ENCODE assay signal across 9 cellular contexts in genomic region chr16:30353438-30354129, GRCh38. TPM values are rescaled to one million over a fixed set of nuclear protein-coding genes. Genes with fewer than 3 reads are reported as not detected.
A peak's percentile ranks its signal among the peaks of the same experiment; 100 is the strongest.
DNase-seq lines count a peak whose midpoint lies in the region; ATAC-seq, FAIRE-seq and TF ChIP-seq lines count a peak whose summit lies in the region.
"Had no signal": no experiment of that assay in that cellular context is flagged by ENCODE, and none has a peak within 500 bp of the region (broad histone marks: within the 10 kb centered on the region; RNA-seq: fewer than 3 reads in every experiment).

No MANE protein-coding gene starts in this region.

- WGBS in esophagus, 2 donors, result 81 to 82% methylated on average over 22 to 23 of the region's 23 CpGs

- no peaks in the 10 kb centered on the region for H3K9me3 Mint-ChIP-seq in Calu3 (ENCODE audit: low read depth, unreplicated experiment)

- POLR2A ChIA-PET in Panc1 (lab: Charles Lee), result no interaction called here

- peaks cover 42% of the 10 kb centered on the region for H3K4me1 Mint-ChIP-seq in Calu3 (ENCODE audit: low read depth, unreplicated experiment)

- CTCF ChIA-PET in Calu3 (lab: Charles Lee), result interaction anchor here (0.5 kb wide), 1 partner anchor 508 kb away, joined by 3 read pairs; no protein-coding TSS in a partner anchor
- CTCF ChIA-PET in Panc1 (lab: Charles Lee), result interaction anchor here (1.1 kb wide), 1 partner anchor 42 kb away, joined by 3 read pairs; no protein-coding TSS in a partner anchor

- H3K27me3 ChIP-seq in Panc1 (ENCODE audit: control insufficient read depth, insufficient read depth, low read length), result no peaks in the 10 kb centered on the region
- H3K27me3 ChIP-seq in esophagus (ENCODE audit: control insufficient read depth in 1 of 2, insufficient read depth in 2 of 2, low read length in 2 of 2), result no peaks in the 10 kb centered on the region
- no peaks in the 10 kb centered on the region for H3K27me3 ChIP-seq in rectal smooth muscle tissue (ENCODE audit: control insufficient read depth, insufficient read depth, low read length)

- ATAC-seq in Panc1 (no peak), HG03354 (IDR thresholded peaks at IDR 0.05; ENCODE audit: poor library complexity, severe bottlenecking, unreplicated experiment) (no peak)

- H3K4me3 Mint-ChIP-seq in Calu3 (ENCODE audit: low read depth, unreplicated experiment), result peak overlapping the region; percentile 90

- intact Hi-C loops in Calu3 (cut with micrococcal nuclease; ENCODE audit: unreplicated experiment), result loop anchor here (2.0 kb wide), 1 partner anchor 17 kb away; the partner anchor contains the start of gene TBC1D10B
- intact Hi-C loops in Panc1 (cut with micrococcal nuclease; ENCODE audit: unreplicated experiment), result no loop called here

- no TSS peak for BruUV-seq in Calu3 (replicated peaks; lab: Mats Ljungman, UMichigan)
- BruUV-seq in Panc1 (replicated peaks; lab: Mats Ljungman, UMichigan), result no TSS peak

- no peaks in the 10 kb centered on the region for H3K27me3 Mint-ChIP-seq in Calu3 (ENCODE audit: unreplicated experiment)

- peak overlapping the region; percentile 99 for H3K27ac Mint-ChIP-seq in Calu3 (ENCODE audit: unreplicated experiment)

- DNase-seq in Calu3 (no peak), Panc1 (ENCODE audit: low read depth, low spot score) (no peak), H54 (ENCODE audit: insufficient read length, low spot score) (no peak), NCI-H1417 treated with DMSO at 0.1 percent for 48 hours (lab: John Stamatoyannopoulos, UW) (no peak)
- no peak for DNase-seq in activated CD8-positive, alpha-beta memory T cell treated with anti-CD3 and anti-CD28 coated beads, Interleukin-2, amount 50 U/mL, for 4 hours
- DNase-seq: effector CD8-positive, alpha-beta T cell had no signal

- H3K9me3 ChIP-seq in Panc1 (ENCODE audit: control insufficient read depth, insufficient read depth, low read depth, low read length), result no peaks in the 10 kb centered on the region
- no peaks in the 10 kb centered on the region for H3K9me3 ChIP-seq in esophagus (ENCODE audit: control insufficient read depth in 2 of 2, insufficient read depth in 1 of 2, low read depth in 1 of 2, low read length in 1 of 2)

- no peak for TF ChIP-seq POLR2A in H54 (IDR thresholded peaks at IDR 0.05; ENCODE audit: low read depth, low read length)

- H3K36me3 ChIP-seq in Panc1 (ENCODE audit: control insufficient read depth, insufficient read depth, low read length) (peaks cover 5% of the 10 kb centered on the region), esophagus (ENCODE audit: control insufficient read depth in 2 of 2, insufficient read depth in 2 of 2, low read length in 1 of 2) (peaks cover 12 to 38% of the 10 kb centered on the region in 2 donors), rectal smooth muscle tissue (ENCODE audit: control insufficient read depth, insufficient read depth, low read length) (peaks cover 21% of the 10 kb centered on the region)

- H3K36me3 Mint-ChIP-seq in Calu3 (ENCODE audit: insufficient read depth, unreplicated experiment), result peaks cover 85% of the 10 kb centered on the region

- peak overlapping the region; percentile 99 for H3K27ac ChIP-seq in Panc1 (ENCODE audit: low read length)
- H3K27ac ChIP-seq in esophagus (ENCODE audit: low read depth in 2 of 2, low read length in 1 of 2), result peak overlapping the region; percentile 26 to 98
- H3K27ac ChIP-seq in rectal smooth muscle tissue (ENCODE audit: low read depth, low read length), result peak overlapping the region; percentile 90

- no peak for TF ChIP-seq CTCF in Calu3 (IDR thresholded peaks at IDR 0.05; ENCODE audit: unreplicated experiment)
- TF ChIP-seq CTCF in Panc1 (IDR thresholded peaks at IDR 0.05), result no peak

- H3K4me1 ChIP-seq in Panc1 (ENCODE audit: control insufficient read depth, insufficient read depth, low read length) (peaks cover 49% of the 10 kb centered on the region), esophagus (ENCODE audit: control insufficient read depth in 2 of 2, insufficient read depth in 2 of 2, low read length in 1 of 2) (peaks cover 6 to 29% of the 10 kb centered on the region in 2 donors), rectal smooth muscle tissue (ENCODE audit: control insufficient read depth, insufficient read depth, low read length) (peaks cover 37% of the 10 kb centered on the region)

- no peak for FAIRE-seq in H54 (lab: Jason Lieb, UNC)

- H3K9ac ChIP-seq in rectal smooth muscle tissue (ENCODE audit: low read length), result no peak overlapping the region

- in situ Hi-C loops in Panc1 (cut with HindIII; ENCODE audit: low pct_unique_long_range_greater_than_20kb, low sequenced_read_pairs), result no loop called here

- peak overlapping the region; percentile 98 to 99 for H3K4me3 ChIP-seq in Panc1 (ENCODE audit: low read depth in 2 of 2, low read length in 2 of 2)
- H3K4me3 ChIP-seq in esophagus (ENCODE audit: low read depth in 1 of 2, low read length in 2 of 2), result peak overlapping the region in 1 of 2 donors; percentile 95
- peak overlapping the region; percentile 97 for H3K4me3 ChIP-seq in rectal smooth muscle tissue (ENCODE audit: low read length)

RNA-seq across cellular contexts. Expression of gene CD2BP2, which starts 1.5 kb away (rescaled TPM):
- total RNA-seq in Calu3 (2022) (65.8 and 82.6 TPM in 2 replicates), Panc1 (2021; ENCODE audit: unreplicated experiment) (90.7 TPM)
- 68.7 TPM for polyA plus RNA-seq in Panc1 (2012; ENCODE audit: insufficient read length)
- polyA plus RNA-seq in esophagus, result 10 to 100 TPM; 25.2 to 34.3 TPM

RNA-seq across cellular contexts. Expression of gene TBC1D10B, which starts 16.7 kb away (rescaled TPM):
- total RNA-seq in Calu3 (2022) (66.4 and 69.5 TPM in 2 replicates), Panc1 (2021; ENCODE audit: unreplicated experiment) (52.6 TPM)
- 41.9 TPM for polyA plus RNA-seq in Panc1 (2012; ENCODE audit: insufficient read length)
- 10 to 100 TPM; 19.8 to 27.5 TPM for polyA plus RNA-seq in esophagus

RNA-seq across cellular contexts. Expression of gene MYL11, which starts 21.0 kb away (rescaled TPM):
- total RNA-seq in Calu3 (2022) (not detected in 2 replicates), Panc1 (2021; ENCODE audit: unreplicated experiment) (not detected)
- 1.2 TPM for polyA plus RNA-seq in Panc1 (2012; ENCODE audit: insufficient read length)
- 1 to 10 TPM; 1.3 to 2.1 TPM for polyA plus RNA-seq in esophagus

RNA-seq across cellular contexts. Expression of gene SEPTIN1, which starts 28.8 kb away (rescaled TPM):
- total RNA-seq in Calu3 (2022), result 1.5 and 1.9 TPM in 2 replicates
- 1.7 TPM for total RNA-seq in Panc1 (2021; ENCODE audit: unreplicated experiment)
- 1.8 TPM for polyA plus RNA-seq in Panc1 (2012; ENCODE audit: insufficient read length)
- polyA plus RNA-seq in esophagus, result 1 to 10 TPM; 3.5 to 6.8 TPM

RNA-seq across cellular contexts. Expression of gene ZNF48, which starts 41.6 kb away (rescaled TPM):
- total RNA-seq in Calu3 (2022), result 21.2 and 24.8 TPM in 2 replicates
- 16.6 TPM for total RNA-seq in Panc1 (2021; ENCODE audit: unreplicated experiment)
- polyA plus RNA-seq in Panc1 (2012; ENCODE audit: insufficient read length), result 17.6 TPM
- polyA plus RNA-seq in esophagus, result 1 to 10 TPM; 1.4 to 2.6 TPM
